13 cellular contexts compared by ENCODE assay signal in genomic region chr5:164358531-164359259, GRCh38.
A peak's percentile ranks its signal among the peaks of the same experiment; 100 is the strongest.
DNase-seq lines count a peak whose midpoint lies in the region; ATAC-seq lines count a peak whose summit lies in the region.
"Had no signal": no experiment of that assay in that cellular context is flagged by ENCODE, and none has a peak within 500 bp of the region (broad histone marks: within the 10 kb centered on the region; RNA-seq: fewer than 3 reads in every experiment).

No MANE protein-coding gene starts in this region.

- 0 out of 2 replicates have a peak, but pooled peaks cover 4% of the 10 kb centered on the region for H3K9me3 ChIP-seq in SJSA1 (replicated peaks)
- no peaks in the 10 kb centered on the region for H3K9me3 ChIP-seq in effector memory CD4-positive, alpha-beta T cell (ENCODE audit: control insufficient read depth, low read length)

- peak; percentile 53 for ATAC-seq in GM18499 (IDR thresholded peaks at IDR 0.05; ENCODE audit: insufficient read depth, unreplicated experiment)
- peak; percentile 66 for ATAC-seq in HG02938 (IDR thresholded peaks at IDR 0.05; ENCODE audit: unreplicated experiment)
- no peak for ATAC-seq in activated T-cell treated with anti-CD3 and anti-CD28 coated beads, Interleukin-2, amount 50 U/mL, for 4 hours
- no peak for ATAC-seq in GM18519 (IDR thresholded peaks at IDR 0.05; ENCODE audit: low FRiP score, unreplicated experiment)
- no peak for ATAC-seq in GM21367 (IDR thresholded peaks at IDR 0.05; ENCODE audit: unreplicated experiment)

- no peaks in the 10 kb centered on the region for H3K27me3 Mint-ChIP-seq in activated T-cell treated with anti-CD3 and anti-CD28 coated beads, Interleukin-2, amount 50 U/mL, for 4 hours (ENCODE audit: low read depth)
- H3K27me3 Mint-ChIP-seq: naive B cell had no signal

- H3K4me1 ChIP-seq in SJSA1 (replicated peaks) = peaks cover 18% of the 10 kb centered on the region; the same call in 1 of the 2 replicates
- H3K4me1 ChIP-seq in effector memory CD4-positive, alpha-beta T cell (ENCODE audit: control insufficient read depth, insufficient read depth, low read length, poor library complexity, severe bottlenecking) = no peaks in the 10 kb centered on the region

- H3K4me1 Mint-ChIP-seq in activated T-cell treated with anti-CD3 and anti-CD28 coated beads, Interleukin-2, amount 50 U/mL, for 4 hours (ENCODE audit: low read depth) = no peaks in the 10 kb centered on the region
- H3K4me1 Mint-ChIP-seq: naive B cell had no signal

- H3K36me3 ChIP-seq in SJSA1 = no peaks in the 10 kb centered on the region
- H3K36me3 ChIP-seq in effector memory CD4-positive, alpha-beta T cell (ENCODE audit: control insufficient read depth, insufficient read depth, low read length) = no peaks in the 10 kb centered on the region

- no peaks in the 10 kb centered on the region for H3K36me3 Mint-ChIP-seq in activated T-cell treated with anti-CD3 and anti-CD28 coated beads, Interleukin-2, amount 50 U/mL, for 4 hours (ENCODE audit: insufficient read depth)
- H3K36me3 Mint-ChIP-seq: naive B cell had no signal

- DNase-seq in SJSA1 (ENCODE audit: low read depth in 1 of 2, low spot score in 2 of 2) (peak; percentile 46 to 53), glomerular visceral epithelial cell (ENCODE audit: extremely low spot score) (peak; percentile 28)
- DNase-seq in activated T-cell treated with anti-CD3 and anti-CD28 coated beads, Interleukin-2, amount 50 U/mL, for 4 hours = no peak
- DNase-seq in effector memory CD4-positive, alpha-beta T cell = no peak
- DNase-seq: activated T-cell treated with anti-CD3 and anti-CD28 coated beads for 4 hours, cerebellar nuclear complex, naive B cell, NCI-H510A treated with DMSO at 0.1 percent for 48 hours, T-helper 2 cell had no signal

- H3K4me3 Mint-ChIP-seq in activated T-cell treated with anti-CD3 and anti-CD28 coated beads, Interleukin-2, amount 50 U/mL, for 4 hours = no peak overlapping the region
- H3K4me3 Mint-ChIP-seq: naive B cell had no signal

- no peak overlapping the region for H3K4me3 ChIP-seq in SJSA1
- H3K4me3 ChIP-seq in effector memory CD4-positive, alpha-beta T cell (ENCODE audit: insufficient read depth, low read depth, low read length, poor library complexity, severe bottlenecking) = no peak overlapping the region

- peaks cover 7% of the 10 kb centered on the region for H3K9me3 Mint-ChIP-seq in activated T-cell treated with anti-CD3 and anti-CD28 coated beads, Interleukin-2, amount 50 U/mL, for 4 hours
- H3K9me3 Mint-ChIP-seq: naive B cell had no signal

- no peaks in the 10 kb centered on the region for H3K27me3 ChIP-seq in SJSA1 (replicated peaks)
- H3K27me3 ChIP-seq in effector memory CD4-positive, alpha-beta T cell (replicated peaks; ENCODE audit: control insufficient read depth, insufficient read depth, low read length, poor library complexity, severe bottlenecking) = no peaks in the 10 kb centered on the region

- no peak overlapping the region for H3K27ac ChIP-seq in SJSA1
- no peak overlapping the region for H3K27ac ChIP-seq in effector memory CD4-positive, alpha-beta T cell (ENCODE audit: insufficient read depth, low read length, poor library complexity, severe bottlenecking)

Comparison
In these comparisons a context has a peak if more than half of its experiments do, and no peak if none do; other contexts are left out.
1. ATAC-seq: peak in GM18499 (single experiment) and HG02938 (single experiment); none in activated T-cell treated with anti-CD3 and anti-CD28 coated beads, Interleukin-2, amount 50 U/mL, for 4 hours (0 of 2), GM18519 (single experiment) and GM21367 (single experiment).
2. DNase-seq: peak in SJSA1 (2 of 2) and glomerular visceral epithelial cell (single experiment); none in activated T-cell treated with anti-CD3 and anti-CD28 coated beads, Interleukin-2, amount 50 U/mL, for 4 hours (single experiment) and effector memory CD4-positive, alpha-beta T cell (0 of 3).